ENCODE assay signal across 23 cellular contexts in the genomic region with DNA sequence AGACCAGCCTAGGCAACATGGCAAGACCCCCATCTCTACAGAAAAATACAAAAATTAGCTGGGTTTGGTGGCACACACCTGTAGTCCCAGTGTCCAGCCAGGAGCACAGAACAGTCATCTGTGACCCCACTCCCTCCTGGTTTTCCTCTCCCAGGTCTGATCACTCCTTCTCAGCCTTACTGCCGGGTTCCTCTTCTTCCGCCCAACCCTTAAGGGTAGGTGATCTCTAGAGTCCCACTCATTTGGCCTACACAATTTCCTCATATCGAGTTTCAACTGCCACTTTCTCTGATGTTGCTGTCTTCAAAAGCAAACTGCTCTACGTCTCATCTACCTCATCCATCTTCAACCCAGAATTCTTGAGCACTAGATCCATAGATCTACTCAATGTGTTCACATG. TPM values are rescaled to one million over a fixed set of nuclear protein-coding genes. Genes with fewer than 3 reads are reported as not detected.
DNase-seq lines count a peak whose midpoint lies in the region; ATAC-seq, FAIRE-seq and TF ChIP-seq lines count a peak whose summit lies in the region.
"Had no signal": no experiment of that assay in that cellular context is flagged by ENCODE, and none has a peak within 500 bp of the region (broad histone marks: within the 10 kb centered on the region; RNA-seq: fewer than 3 reads in every experiment).

No MANE protein-coding gene starts in this region.

- H3K9me3 Mint-ChIP-seq in WTC11 = peaks cover 5% of the 10 kb centered on the region
- H3K9me3 Mint-ChIP-seq in osteocyte (ENCODE audit: unreplicated experiment) = no peaks in the 10 kb centered on the region
- no peaks in the 10 kb centered on the region for H3K9me3 Mint-ChIP-seq in T-cell
- H3K9me3 Mint-ChIP-seq: activated B cell treated with CpG ODN at 0.5 μM for 24 hours; activated CD8-positive, alpha-beta T cell treated with anti-CD3 and anti-CD28 coated beads for 36 hours; activated naive CD4-positive, alpha-beta T cell treated with anti-CD3 and anti-CD28 coated beads, Interleukin-2, amount 50 U/mL, for 24 hours; activated T-cell treated with anti-CD3 and anti-CD28 coated beads, Interleukin-2, amount 50 U/mL, for 4 hours had no signal

- peak overlapping the region; percentile 60 for H3K9ac ChIP-seq in Loucy (ENCODE audit: low read depth, low read length, poor library complexity, severe bottlenecking)

- no peaks in the 10 kb centered on the region for H3F3A ChIP-seq in Loucy (ENCODE audit: low read depth)

- H3K4me2 ChIP-seq in Loucy (ENCODE audit: low read depth, low read length, poor library complexity, severe bottlenecking) = peak overlapping the region; percentile 53

- no peaks in the 10 kb centered on the region for H3K9me3 ChIP-seq in Loucy (ENCODE audit: insufficient read depth, low read depth, low read length)
- H3K9me3 ChIP-seq: HAP-1, lower lobe of right lung, tibial artery had no signal

- H3K27me3 ChIP-seq in Loucy (ENCODE audit: insufficient read depth, low read length, poor library complexity, severe bottlenecking) = no peaks in the 10 kb centered on the region
- H3K27me3 ChIP-seq: tibial artery had no signal

- POLR2A ChIA-PET in WTC11 (lab: Charles Lee) = no interaction called here
- POLR2A ChIA-PET in T-cell (lab: Charles Lee) = no interaction called here

- H3K36me3 Mint-ChIP-seq in WTC11 (no peaks in the 10 kb centered on the region), osteocyte (ENCODE audit: unreplicated experiment) (no peaks in the 10 kb centered on the region), T-cell (no peaks in the 10 kb centered on the region)
- H3K36me3 Mint-ChIP-seq: activated naive CD4-positive, alpha-beta T cell treated with anti-CD3 and anti-CD28 coated beads, Interleukin-2, amount 50 U/mL, for 24 hours had no signal

- H3K36me3 ChIP-seq in Loucy (ENCODE audit: insufficient read depth, low read length) = no peaks in the 10 kb centered on the region
- H3K36me3 ChIP-seq: HAP-1, lower lobe of right lung, tibial artery had no signal

- TF ChIP-seq CTCF in Loucy (conservative IDR thresholded peaks at IDR 0.05; ENCODE audit: low read length) = no peak
- no peak for TF ChIP-seq CTCF in WTC11 (IDR thresholded peaks at IDR 0.05)
- no peak for TF ChIP-seq CTCF in osteocyte (IDR thresholded peaks at IDR 0.05)

- H3K4me3 Mint-ChIP-seq in WTC11 (no peak overlapping the region), osteocyte (ENCODE audit: unreplicated experiment) (no peak overlapping the region), T-cell (no peak overlapping the region)
- H3K4me3 Mint-ChIP-seq: activated B cell treated with CpG ODN at 0.5 μM for 24 hours; activated CD8-positive, alpha-beta T cell treated with anti-CD3 and anti-CD28 coated beads for 36 hours; activated naive CD4-positive, alpha-beta T cell treated with anti-CD3 and anti-CD28 coated beads, Interleukin-2, amount 50 U/mL, for 24 hours; activated T-cell treated with anti-CD3 and anti-CD28 coated beads, Interleukin-2, amount 50 U/mL, for 4 hours; T-helper 17 cell had no signal

- H4K20me1 ChIP-seq in Loucy (ENCODE audit: insufficient read depth, low read length, poor library complexity, severe bottlenecking) = no peaks in the 10 kb centered on the region

- DNase-seq in CD1c-positive myeloid dendritic cell (ENCODE audit: extremely low spot score) = peak; percentile 54
- DNase-seq in WTC11 (ENCODE audit: low spot score) = no peak
- DNase-seq in osteocyte (ENCODE audit: extremely low spot score, unreplicated experiment) = peak; percentile 73
- no peak for DNase-seq in GM12892 (ENCODE audit: insufficient read length)
- DNase-seq in T-cell = no peak
- DNase-seq in iPS-NIHi7 (ENCODE audit: extremely low spot score) = no peak
- DNase-seq: activated B cell treated with CpG ODN at 0.5 μM for 24 hours; activated CD8-positive, alpha-beta T cell treated with anti-CD3 and anti-CD28 coated beads for 36 hours; activated T-cell treated with anti-CD3 and anti-CD28 coated beads, Interleukin-2, amount 50 U/mL, for 4 hours; Calu3; head of caudate nucleus; lower lobe of right lung; NCI-H2029; right cardiac atrium; SIG-M5; T-helper 17 cell; tibial artery had no signal

- H3K27me3 Mint-ChIP-seq in WTC11 (ENCODE audit: low read depth) (no peaks in the 10 kb centered on the region; the same call in 1 of the 2 replicates), osteocyte (ENCODE audit: unreplicated experiment) (peaks cover 21% of the 10 kb centered on the region), T-cell (peaks cover 7 to 14% of the 10 kb centered on the region in 2 donors)

- H3K4me1 Mint-ChIP-seq in WTC11 (peaks cover 21% of the 10 kb centered on the region), osteocyte (ENCODE audit: unreplicated experiment) (peaks cover 18% of the 10 kb centered on the region), T-cell (no peaks in the 10 kb centered on the region)

- ATAC-seq in WTC11 (no peak), GM21526 (IDR thresholded peaks at IDR 0.05; ENCODE audit: low FRiP score, unreplicated experiment) (no peak), T-cell (replicated peaks in 1 of 4) (no peak)
- ATAC-seq: activated CD8-positive, alpha-beta T cell treated with anti-CD3 and anti-CD28 coated beads for 36 hours; activated T-cell treated with anti-CD3 and anti-CD28 coated beads, Interleukin-2, amount 50 U/mL, for 4 hours; lower lobe of right lung; T-helper 17 cell had no signal

- H3K79me2 ChIP-seq in Loucy (ENCODE audit: insufficient read depth, low read length) = no peaks in the 10 kb centered on the region

- H3K4me1 ChIP-seq in Loucy (ENCODE audit: insufficient read depth, low read length, poor library complexity, severe bottlenecking) = peaks cover 18% of the 10 kb centered on the region

- H3K27ac Mint-ChIP-seq in WTC11 (no peak overlapping the region), osteocyte (ENCODE audit: unreplicated experiment) (no peak overlapping the region), T-cell (no peak overlapping the region)
- H3K27ac Mint-ChIP-seq: activated B cell treated with CpG ODN at 0.5 μM for 24 hours; activated CD8-positive, alpha-beta T cell treated with anti-CD3 and anti-CD28 coated beads for 36 hours; activated naive CD4-positive, alpha-beta T cell treated with anti-CD3 and anti-CD28 coated beads, Interleukin-2, amount 50 U/mL, for 24 hours; T-helper 17 cell had no signal

- H2AFZ ChIP-seq in Loucy (ENCODE audit: low read length) = peak overlapping the region; percentile 56; the same call in 1 of the 2 replicates

- FAIRE-seq in GM12892 (lab: Jason Lieb, UNC) = no peak
- FAIRE-seq: endometrium, GM19239 had no signal

- H3K9me2 ChIP-seq in Loucy (replicated peaks; ENCODE audit: low read depth, low read length) = no peaks in the 10 kb centered on the region

- no peak for TF ChIP-seq POLR2A in GM12892 (IDR thresholded peaks at IDR 0.05; ENCODE audit: low read depth, low read length)

- H3K4me3 ChIP-seq in Loucy (ENCODE audit: low read length, poor library complexity, severe bottlenecking) = no peak overlapping the region
- H3K4me3 ChIP-seq: HAP-1, lower lobe of right lung, tibial artery had no signal

- CTCF ChIA-PET in WTC11 (lab: Charles Lee) = interaction anchor here (0.6 to 2.0 kb wide), 5 partner anchors 13 to 104 kb away, joined by 3 to 7 read pairs (median 4); a partner anchor contains a TSS
- CTCF ChIA-PET in T-cell (lab: Charles Lee) = no interaction called here

TF ChIP-seq in WTC11, 78 proteins besides CTCF, POLR2A, EP300 and RAD21:
- TF ChIP-seq, protein P1, sequence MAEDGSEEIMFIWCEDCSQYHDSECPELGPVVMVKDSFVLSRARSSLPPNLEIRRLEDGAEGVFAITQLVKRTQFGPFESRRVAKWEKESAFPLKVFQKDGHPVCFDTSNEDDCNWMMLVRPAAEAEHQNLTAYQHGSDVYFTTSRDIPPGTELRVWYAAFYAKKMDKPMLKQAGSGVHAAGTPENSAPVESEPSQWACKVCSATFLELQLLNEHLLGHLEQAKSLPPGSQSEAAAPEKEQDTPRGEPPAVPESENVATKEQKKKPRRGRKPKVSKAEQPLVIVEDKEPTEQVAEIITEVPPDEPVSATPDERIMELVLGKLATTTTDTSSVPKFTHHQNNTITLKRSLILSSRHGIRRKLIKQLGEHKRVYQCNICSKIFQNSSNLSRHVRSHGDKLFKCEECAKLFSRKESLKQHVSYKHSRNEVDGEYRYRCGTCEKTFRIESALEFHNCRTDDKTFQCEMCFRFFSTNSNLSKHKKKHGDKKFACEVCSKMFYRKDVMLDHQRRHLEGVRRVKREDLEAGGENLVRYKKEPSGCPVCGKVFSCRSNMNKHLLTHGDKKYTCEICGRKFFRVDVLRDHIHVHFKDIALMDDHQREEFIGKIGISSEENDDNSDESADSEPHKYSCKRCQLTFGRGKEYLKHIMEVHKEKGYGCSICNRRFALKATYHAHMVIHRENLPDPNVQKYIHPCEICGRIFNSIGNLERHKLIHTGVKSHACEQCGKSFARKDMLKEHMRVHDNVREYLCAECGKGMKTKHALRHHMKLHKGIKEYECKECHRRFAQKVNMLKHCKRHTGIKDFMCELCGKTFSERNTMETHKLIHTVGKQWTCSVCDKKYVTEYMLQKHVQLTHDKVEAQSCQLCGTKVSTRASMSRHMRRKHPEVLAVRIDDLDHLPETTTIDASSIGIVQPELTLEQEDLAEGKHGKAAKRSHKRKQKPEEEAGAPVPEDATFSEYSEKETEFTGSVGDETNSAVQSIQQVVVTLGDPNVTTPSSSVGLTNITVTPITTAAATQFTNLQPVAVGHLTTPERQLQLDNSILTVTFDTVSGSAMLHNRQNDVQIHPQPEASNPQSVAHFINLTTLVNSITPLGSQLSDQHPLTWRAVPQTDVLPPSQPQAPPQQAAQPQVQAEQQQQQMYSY (CRISPR knock-in tag; IDR thresholded peaks at IDR 0.05) = peak; percentile 84
- TF ChIP-seq TEAD1 (CRISPR knock-in tag; IDR thresholded peaks at IDR 0.05) = no peak

RNA-seq across cellular contexts. Expression of a gene that starts 13.4 kb away (rescaled TPM):
- total RNA-seq in WTC11 (2021) = 208 to 222 TPM (median 208 TPM) in 3 replicates
- total RNA-seq in osteocyte = 178 and 183 TPM in 2 replicates
- 211 TPM for polyA plus RNA-seq in GM12892 (2012; ENCODE audit: missing spikeins)
- total RNA-seq in T-cell = 100 to 1,000 TPM; 110 to 184 (median 165) TPM

RNA-seq across cellular contexts. Expression of a gene that starts 35.7 kb away (rescaled TPM):
- total RNA-seq in WTC11 (2021) (40.9 to 42.9 TPM (median 41.4 TPM) in 3 replicates), osteocyte (58.2 and 59.6 TPM in 2 replicates), T-cell (10 to 100 TPM; 20.4 to 29.7 (median 25.7) TPM)
- polyA plus RNA-seq in GM12892 (2012; ENCODE audit: missing spikeins) = 15.3 TPM

RNA-seq across cellular contexts. Expression of a gene that starts 51.8 kb away (rescaled TPM):
- total RNA-seq in WTC11 (2021) (48.8 to 55.4 TPM (median 52.0 TPM) in 3 replicates), osteocyte (3.1 and 3.8 TPM in 2 replicates), T-cell (100 to 1,000 TPM in 1 of 5 donors, 10 to 100 TPM in 4; 76.2 to 102 (median 84.5) TPM)
- 153 TPM for polyA plus RNA-seq in GM12892 (2012; ENCODE audit: missing spikeins)

RNA-seq across cellular contexts. Expression of a gene that starts 58.7 kb away (rescaled TPM):
- 6.3 to 7.4 TPM (median 7.0 TPM) in 3 replicates for total RNA-seq in WTC11 (2021)
- not detected in 2 replicates for total RNA-seq in osteocyte
- 56.4 TPM for polyA plus RNA-seq in GM12892 (2012; ENCODE audit: missing spikeins)
- total RNA-seq in T-cell = 10 to 100 TPM; 25.0 to 40.1 (median 33.9) TPM

Comparison
In these comparisons a context has a peak if more than half of its experiments do, and no peak if none do; other contexts are left out.
1. DNase-seq: peak in CD1c-positive myeloid dendritic cell (single experiment) and osteocyte (single experiment); none in WTC11 (single experiment), GM12892 (single experiment), T-cell (0 of 34) and iPS-NIHi7 (single experiment).
2. RNA of a gene that starts 51.8 kb away (total RNA-seq): 76.2 to 102 TPM in T-cell and 48.8 to 55.4 TPM in WTC11; 3.1 to 3.8 TPM in osteocyte; every median in the first group is over 10 times any median in the second.